In genomic region chr3:107752202-107752990, GRCh38 we compare ENCODE assay signal across 1 cellular context.
TF ChIP-seq lines count a peak whose summit lies in the region.

No MANE protein-coding gene starts in this region.

TF ChIP-seq in K562, 482 proteins besides CTCF, POLR2A, EP300 and RAD21 (continued from another document):
- TF ChIP-seq NR4A1 (CRISPR knock-in tag; IDR thresholded peaks at IDR 0.05) (no peak), NR4A1 (tag; IDR thresholded peaks at IDR 0.05) (no peak), RAD51 (IDR thresholded peaks at IDR 0.05; ENCODE audit: borderline replicate concordance, low read depth) (no peak)
